In the genomic region with DNA sequence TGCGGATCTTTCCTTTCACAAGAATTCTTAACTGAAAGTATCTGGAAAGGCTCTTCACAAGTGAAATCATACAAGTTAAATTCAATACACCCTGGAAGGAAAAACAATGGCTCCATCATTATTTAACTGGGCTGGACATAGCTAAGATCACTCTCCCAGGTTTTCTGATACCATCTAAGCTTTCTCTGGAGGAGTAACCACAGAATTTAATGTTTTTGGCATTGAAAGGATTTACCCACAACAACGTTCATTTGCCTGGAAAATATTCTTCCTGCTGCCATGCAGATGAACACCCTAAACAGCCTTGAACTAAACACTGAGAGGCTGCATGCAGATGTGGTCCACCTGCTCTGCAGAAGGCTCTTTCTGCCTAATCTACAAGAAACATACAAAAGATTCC, we compare ENCODE assay signal across 22 cellular contexts. TPM values are rescaled to one million over a fixed set of nuclear protein-coding genes. Genes with fewer than 3 reads are reported as not detected.
DNase-seq lines count a peak whose midpoint lies in the region; ATAC-seq and TF ChIP-seq lines count a peak whose summit lies in the region.
"Had no signal": no experiment of that assay in that cellular context is flagged by ENCODE, and none has a peak within 500 bp of the region (broad histone marks: within the 10 kb centered on the region; RNA-seq: fewer than 3 reads in every experiment).

No MANE protein-coding gene starts in this region.

- intact Hi-C loops in heart right ventricle (cut with DNase I) (loop anchor here in 3 of 10 donors (5.0 to 10.0 kb wide), 3 partner anchors 122 to 185 kb away; no protein-coding TSS in a partner anchor), left ventricle myocardium superior (cut with micrococcal nuclease) (no loop called here)

- H3K79me2 ChIP-seq in osteoblast (ENCODE audit: insufficient read depth, low read length), result no peaks in the 10 kb centered on the region

- H3K4me3 ChIP-seq in heart right ventricle (peak overlapping the region; percentile 15 to 59 (median 48)), fibroblast of villous mesenchyme (ENCODE audit: low read depth, low read length) (no peak overlapping the region), osteoblast (ENCODE audit: insufficient read depth, low read length) (no peak overlapping the region)
- H3K4me3 ChIP-seq: BLaER1, GM23248, SJSA1 had no signal

- no peak overlapping the region for H3K4me3 Mint-ChIP-seq in immature natural killer cell
- H3K4me3 Mint-ChIP-seq: CD4-positive, CD25-positive, alpha-beta regulatory T cell had no signal

- H3K36me3 ChIP-seq in heart right ventricle, result peaks cover 0 to 17% (median 0%) of the 10 kb centered on the region in 9 donors
- H3K36me3 ChIP-seq in osteoblast (ENCODE audit: insufficient read depth, low read length), result no peaks in the 10 kb centered on the region
- H3K36me3 ChIP-seq: BLaER1, SJSA1 had no signal

- no peaks in the 10 kb centered on the region for H3K4me1 Mint-ChIP-seq in immature natural killer cell
- H3K4me1 Mint-ChIP-seq: CD4-positive, CD25-positive, alpha-beta regulatory T cell had no signal

- H3K36me3 Mint-ChIP-seq in immature natural killer cell, result no peaks in the 10 kb centered on the region
- H3K36me3 Mint-ChIP-seq: CD4-positive, CD25-positive, alpha-beta regulatory T cell had no signal

- no peaks in the 10 kb centered on the region for H3K9me3 Mint-ChIP-seq in immature natural killer cell

- H4K20me1 ChIP-seq in osteoblast (ENCODE audit: insufficient read depth, low read length), result no peaks in the 10 kb centered on the region
- H4K20me1 ChIP-seq: BLaER1 had no signal

- H3K27ac ChIP-seq in heart right ventricle (peak overlapping the region; percentile 48 to 95 (median 88)), osteoblast (ENCODE audit: low read depth, low read length) (no peak overlapping the region)
- H3K27ac ChIP-seq: BLaER1, GM23248, SJSA1 had no signal

- no peak overlapping the region for H3K27ac Mint-ChIP-seq in immature natural killer cell
- H3K27ac Mint-ChIP-seq: CD4-positive, CD25-positive, alpha-beta regulatory T cell had no signal

- H3K9me3 ChIP-seq in heart right ventricle (no peaks in the 10 kb centered on the region), osteoblast (ENCODE audit: low read depth, low read length) (no peaks in the 10 kb centered on the region)
- H3K9me3 ChIP-seq: BLaER1, SJSA1 had no signal

- no peak overlapping the region for H3K4me2 ChIP-seq in osteoblast (ENCODE audit: insufficient read depth, low read length)
- H3K4me2 ChIP-seq: BLaER1 had no signal

- TF ChIP-seq CTCF in heart right ventricle (IDR thresholded peaks at IDR 0.05) (no peak), fibroblast of villous mesenchyme (IDR thresholded peaks at IDR 0.05; ENCODE audit: insufficient read depth, low read depth, low read length) (no peak), osteoblast (IDR thresholded peaks at IDR 0.05; ENCODE audit: extremely low read depth, low read depth, low read length) (no peak)

- H3K27me3 ChIP-seq in heart right ventricle, result no peaks in the 10 kb centered on the region
- no peaks in the 10 kb centered on the region for H3K27me3 ChIP-seq in osteoblast (ENCODE audit: insufficient read depth, low read length)
- H3K27me3 ChIP-seq: BLaER1, SJSA1 had no signal

- peaks cover 0 to 6% (median 4%) of the 10 kb centered on the region in 3 donors for H3K27me3 Mint-ChIP-seq in immature natural killer cell (ENCODE audit: low read depth in 3 of 3)
- H3K27me3 Mint-ChIP-seq: CD4-positive, CD25-positive, alpha-beta regulatory T cell had no signal

- H3K4me1 ChIP-seq in heart right ventricle, result peaks cover 0 to 18% (median 3%) of the 10 kb centered on the region in 9 donors
- H3K4me1 ChIP-seq in osteoblast (ENCODE audit: insufficient read depth, low read length), result no peaks in the 10 kb centered on the region
- H3K4me1 ChIP-seq: BLaER1, SJSA1 had no signal

- ATAC-seq in heart right ventricle (no peak), left ventricle myocardium superior (no peak)
- ATAC-seq: HepG2, PC-3 had no signal

- DNase-seq in heart right ventricle (no peak), left ventricle myocardium superior (no peak), amniotic epithelial cell (ENCODE audit: low read depth) (peak; percentile 62), fibroblast of villous mesenchyme (ENCODE audit: low read depth) (peak; percentile 21), osteoblast (ENCODE audit: insufficient read length, low spot score, missing footprints) (peak; percentile 46), DMS114 treated with DMSO at 0.1 percent for 48 hours (lab: John Stamatoyannopoulos, UW; ENCODE audit: unreplicated experiment) (no peak), activated gamma-delta T cell treated with Interleukin-2 at 50 U/mL for 16 hours (no peak), immature natural killer cell (no peak)
- DNase-seq: CD4-positive, CD25-positive, alpha-beta regulatory T cell; GM23248; H7; Karpas-422; NCI-H1105 treated with DMSO at 0.1 percent for 48 hours; NCI-H146; NCI-H2029; NCI-H446 treated with DMSO at 0.1 percent for 48 hours; NCI-H82; NK-92 treated with Interleukin-12 subunit alpha and Interleukin-12 subunit beta, amount 100 ng/mL, for 24 hours; PC-3 had no signal

- H2AFZ ChIP-seq in osteoblast (ENCODE audit: low read length), result no peak overlapping the region
- H2AFZ ChIP-seq: GM23248 had no signal

- WGBS in heart right ventricle, 2 donors, result 26 to 46% methylated on average over 2 of the region's 2 CpGs

RNA-seq across cellular contexts. Expression of gene NEBL, which starts 4.3 kb away (rescaled TPM):
- total RNA-seq in heart right ventricle (100 to 1,000 TPM; 609 to 899 (median 752) TPM), left ventricle myocardium superior (781 TPM), fibroblast of villous mesenchyme (under 0.01 TPM in 2 replicates), osteoblast (under 0.01 and 0.29 TPM in 2 replicates)
- polyA plus RNA-seq in heart right ventricle (100 to 1,000 TPM; 113 to 680 TPM), immature natural killer cell (not detected)
- total RNA-seq: GM23248, HepG2 had no signal
- polyA plus RNA-seq: GM23248, HepG2 had no signal

Comparison
In these comparisons a context has a peak if more than half of its experiments do, and no peak if none do; other contexts are left out.
1. DNase-seq: peak in amniotic epithelial cell (single experiment), fibroblast of villous mesenchyme (single experiment) and osteoblast (single experiment); none in heart right ventricle (0 of 2), left ventricle myocardium superior (single experiment), DMS114 treated with DMSO at 0.1 percent for 48 hours (single experiment), activated gamma-delta T cell treated with Interleukin-2 at 50 U/mL for 16 hours (single experiment) and immature natural killer cell (0 of 3).
2. H3K4me3 ChIP-seq: peak in heart right ventricle (10 of 10); none in fibroblast of villous mesenchyme (single experiment) and osteoblast (single experiment).
3. RNA of gene NEBL, which starts 4.3 kb away (total RNA-seq): 781 TPM in left ventricle myocardium superior (single experiment) and 609 to 899 TPM in heart right ventricle; under 0.01 TPM in fibroblast of villous mesenchyme and under 0.01 to 0.29 TPM in osteoblast; every median in the first group is over 100 times any median in the second.